Comparison of ENCODE assay signal across 8 cellular contexts in genomic region chr4:120063711-120064110, GRCh38. TPM values are rescaled to one million over a fixed set of nuclear protein-coding genes. Genes with fewer than 3 reads are reported as not detected.
DNase-seq lines count a peak whose midpoint lies in the region; ATAC-seq and TF ChIP-seq lines count a peak whose summit lies in the region.
"Not testable (repeated sequence)": the region's sequence is repeated elsewhere in the genome, so short reads cannot be mapped to it uniquely, and the experiment has no call there.

No MANE protein-coding gene starts in this region.

- CTCF ChIA-PET in HEK293 (lab: Yijun Ruan, JAX); PC-9 (lab: Charles Lee); activated CD4-positive, alpha-beta memory T cell treated with anti-CD3 and anti-CD28 coated beads for 36 hours (lab: Charles Lee): not testable (repeated sequence)

- ATAC-seq in activated naive CD4-positive, alpha-beta T cell treated with anti-CD3 and anti-CD28 coated beads, Interleukin-2, amount 50 U/mL, for 72 hours; effector memory CD8-positive, alpha-beta T cell (replicated peaks); natural killer cell treated with Interleukin-12 subunit alpha and Interleukin-12 subunit beta and Interleukin-15 and Interleukin-18, amount 100 ng/mL, for 72 hours; stimulated activated naive CD8-positive, alpha-beta T cell treated with anti-CD3 and anti-CD28 coated beads, Interleukin-15, amount 100 ng/mL, for 72 hours: not testable (repeated sequence)

- DNase-seq in PC-9; activated CD4-positive, alpha-beta memory T cell treated with anti-CD3 and anti-CD28 coated beads for 36 hours; activated naive CD4-positive, alpha-beta T cell treated with anti-CD3 and anti-CD28 coated beads, Interleukin-2, amount 50 U/mL, for 72 hours (ENCODE audit: low spot score in 2 of 2); effector memory CD8-positive, alpha-beta T cell; natural killer cell treated with Interleukin-12 subunit alpha and Interleukin-12 subunit beta and Interleukin-15 and Interleukin-18, amount 100 ng/mL, for 72 hours (ENCODE audit: low spot score); stimulated activated naive CD8-positive, alpha-beta T cell treated with anti-CD3 and anti-CD28 coated beads, Interleukin-15, amount 100 ng/mL, for 72 hours: not testable (repeated sequence)

- H3K4me2 ChIP-seq in BLaER1 treated with 17β-estradiol and CSF1 and Interleukin-3, amounts not matched to agents 10 nM and 100 nM: peak overlapping the region; percentile 76 to 96 (median 89); a peak in 20 of 22 replicates
- peak overlapping the region; percentile 90; the same call in 1 of the 2 replicates for H3K4me2 ChIP-seq in PC-9

- not testable (repeated sequence) for H3K27me3 Mint-ChIP-seq in activated CD4-positive, alpha-beta memory T cell treated with anti-CD3 and anti-CD28 coated beads for 36 hours; effector memory CD8-positive, alpha-beta T cell; natural killer cell treated with Interleukin-12 subunit alpha and Interleukin-12 subunit beta and Interleukin-15 and Interleukin-18, amount 100 ng/mL, for 72 hours; stimulated activated naive CD8-positive, alpha-beta T cell treated with anti-CD3 and anti-CD28 coated beads, Interleukin-15, amount 100 ng/mL, for 72 hours

- H3K9me3 Mint-ChIP-seq in activated CD4-positive, alpha-beta memory T cell treated with anti-CD3 and anti-CD28 coated beads for 36 hours; activated naive CD4-positive, alpha-beta T cell treated with anti-CD3 and anti-CD28 coated beads, Interleukin-2, amount 50 U/mL, for 72 hours; effector memory CD8-positive, alpha-beta T cell; natural killer cell treated with Interleukin-12 subunit alpha and Interleukin-12 subunit beta and Interleukin-15 and Interleukin-18, amount 100 ng/mL, for 72 hours; stimulated activated naive CD8-positive, alpha-beta T cell treated with anti-CD3 and anti-CD28 coated beads, Interleukin-15, amount 100 ng/mL, for 72 hours: not testable (repeated sequence)

- not testable (repeated sequence) for H3K9me3 ChIP-seq in BLaER1 treated with 17β-estradiol and CSF1 and Interleukin-3, amounts not matched to agents 10 nM and 100 nM (replicated peaks in 1 of 11); HEK293 (ENCODE audit: control insufficient read depth, insufficient read depth, low read depth, low read length); PC-9 (ENCODE audit: insufficient read depth, low read depth)

- H3K4me1 ChIP-seq in BLaER1 treated with 17β-estradiol and CSF1 and Interleukin-3, amounts not matched to agents 10 nM and 100 nM: peaks cover 40 to 53% (median 51%) of the 10 kb centered on the region in 10 experiments
- H3K4me1 ChIP-seq in HEK293 (ENCODE audit: control insufficient read depth, insufficient read depth, low read length): not testable (repeated sequence)
- peaks cover 21% of the 10 kb centered on the region for H3K4me1 ChIP-seq in PC-9 (replicated peaks; ENCODE audit: insufficient read depth)

- POLR2A ChIA-PET in HEK293 (lab: Yijun Ruan, JAX); PC-9 (lab: Charles Lee; ENCODE audit: unreplicated experiment); activated CD4-positive, alpha-beta memory T cell treated with anti-CD3 and anti-CD28 coated beads for 36 hours (lab: Charles Lee): not testable (repeated sequence)

- H4K20me1 ChIP-seq in BLaER1 treated with 17β-estradiol and CSF1 and Interleukin-3, amounts not matched to agents 10 nM and 100 nM: peaks cover 0 to 28% (median 15%) of the 10 kb centered on the region in 11 experiments; a peak in 10 of 22 replicates
- not testable (repeated sequence) for H4K20me1 ChIP-seq in PC-9 (ENCODE audit: insufficient read depth)

- peak overlapping the region in 4 of 10 experiments; percentile 74 to 85 (median 78); a peak in 3 of 20 replicates for H3K4me3 ChIP-seq in BLaER1 treated with 17β-estradiol and CSF1 and Interleukin-3, amounts not matched to agents 10 nM and 100 nM
- H3K4me3 ChIP-seq in HEK293 (ENCODE audit: low read depth, low read length); PC-9: not testable (repeated sequence)

- intact Hi-C loops in PC-9 (cut with micrococcal nuclease; ENCODE audit: unreplicated experiment); activated CD4-positive, alpha-beta memory T cell treated with anti-CD3 and anti-CD28 coated beads for 36 hours (cut with micrococcal nuclease): not testable (repeated sequence)

- not testable (repeated sequence) for H3K4me3 Mint-ChIP-seq in activated CD4-positive, alpha-beta memory T cell treated with anti-CD3 and anti-CD28 coated beads for 36 hours; effector memory CD8-positive, alpha-beta T cell
- peak overlapping the region; percentile 30 for H3K4me3 Mint-ChIP-seq in natural killer cell treated with Interleukin-12 subunit alpha and Interleukin-12 subunit beta and Interleukin-15 and Interleukin-18, amount 100 ng/mL, for 72 hours
- peak overlapping the region; percentile 8 to 60 for H3K4me3 Mint-ChIP-seq in stimulated activated naive CD8-positive, alpha-beta T cell treated with anti-CD3 and anti-CD28 coated beads, Interleukin-15, amount 100 ng/mL, for 72 hours

- not testable (repeated sequence) for H3K27me3 ChIP-seq in BLaER1 treated with 17β-estradiol and CSF1 and Interleukin-3, amounts not matched to agents 10 nM and 100 nM; PC-9 (ENCODE audit: insufficient read depth, low read depth)

- peaks cover 59% of the 10 kb centered on the region for H3K79me2 ChIP-seq in PC-9 (ENCODE audit: low read depth)

- not testable (repeated sequence) for H3F3A ChIP-seq in PC-9 (ENCODE audit: insufficient read depth, low read depth)

- not testable (repeated sequence) for BruUV-seq in PC-9 (replicated peaks; lab: Mats Ljungman, UMichigan)

- H2AFZ ChIP-seq in PC-9: not testable (repeated sequence)

- H3K9ac ChIP-seq in BLaER1 treated with 17β-estradiol and CSF1 and Interleukin-3, amounts not matched to agents 10 nM and 100 nM: peak overlapping the region in 6 of 11 experiments; percentile 9 to 91 (median 30); a peak in 7 of 22 replicates

- H3K27ac ChIP-seq in BLaER1 treated with 17β-estradiol and CSF1 and Interleukin-3, amounts not matched to agents 10 nM and 100 nM: peak overlapping the region in 4 of 11 experiments; percentile 2 to 33 (median 24); a peak in 4 of 22 replicates
- H3K27ac ChIP-seq in HEK293 (ENCODE audit: extremely low read depth, low read depth, low read length); PC-9: not testable (repeated sequence)

- H3K27ac Mint-ChIP-seq in activated CD4-positive, alpha-beta memory T cell treated with anti-CD3 and anti-CD28 coated beads for 36 hours: peak overlapping the region; percentile 34
- peak overlapping the region; percentile 9 to 83 for H3K27ac Mint-ChIP-seq in activated naive CD4-positive, alpha-beta T cell treated with anti-CD3 and anti-CD28 coated beads, Interleukin-2, amount 50 U/mL, for 72 hours
- H3K27ac Mint-ChIP-seq in effector memory CD8-positive, alpha-beta T cell: peak overlapping the region; percentile 9 to 52
- peak overlapping the region; percentile 1 for H3K27ac Mint-ChIP-seq in natural killer cell treated with Interleukin-12 subunit alpha and Interleukin-12 subunit beta and Interleukin-15 and Interleukin-18, amount 100 ng/mL, for 72 hours
- H3K27ac Mint-ChIP-seq in stimulated activated naive CD8-positive, alpha-beta T cell treated with anti-CD3 and anti-CD28 coated beads, Interleukin-15, amount 100 ng/mL, for 72 hours: peak overlapping the region; percentile 82 to 88

- peaks cover 0 to 64% (median 54%) of the 10 kb centered on the region in 11 experiments; a peak in 17 of 22 replicates for H3K36me3 ChIP-seq in BLaER1 treated with 17β-estradiol and CSF1 and Interleukin-3, amounts not matched to agents 10 nM and 100 nM
- peaks cover 7 to 64% of the 10 kb centered on the region in 2 experiments for H3K36me3 ChIP-seq in HEK293 (ENCODE audit: control insufficient read depth in 2 of 2, insufficient read depth in 1 of 2, low read length in 2 of 2)
- not testable (repeated sequence) for H3K36me3 ChIP-seq in PC-9 (ENCODE audit: low read depth)

- peaks cover 53% of the 10 kb centered on the region for H3K36me3 Mint-ChIP-seq in activated CD4-positive, alpha-beta memory T cell treated with anti-CD3 and anti-CD28 coated beads for 36 hours
- H3K36me3 Mint-ChIP-seq in activated naive CD4-positive, alpha-beta T cell treated with anti-CD3 and anti-CD28 coated beads, Interleukin-2, amount 50 U/mL, for 72 hours: peaks cover 53 to 69% of the 10 kb centered on the region in 2 donors
- H3K36me3 Mint-ChIP-seq in effector memory CD8-positive, alpha-beta T cell (ENCODE audit: insufficient read depth): peaks cover 13% of the 10 kb centered on the region
- H3K36me3 Mint-ChIP-seq in natural killer cell treated with Interleukin-12 subunit alpha and Interleukin-12 subunit beta and Interleukin-15 and Interleukin-18, amount 100 ng/mL, for 72 hours: peaks cover 12% of the 10 kb centered on the region

- TF ChIP-seq CTCF in HEK293 (tag by site-specific recombination; IDR thresholded peaks at IDR 0.05); PC-9 (conservative IDR thresholded peaks at IDR 0.05): not testable (repeated sequence)

- peaks cover 52% of the 10 kb centered on the region for H3K4me1 Mint-ChIP-seq in activated CD4-positive, alpha-beta memory T cell treated with anti-CD3 and anti-CD28 coated beads for 36 hours (ENCODE audit: low read depth)
- H3K4me1 Mint-ChIP-seq in effector memory CD8-positive, alpha-beta T cell (ENCODE audit: low read depth in 2 of 2): peaks cover 21 to 39% of the 10 kb centered on the region in 2 donors
- peaks cover 22 to 35% of the 10 kb centered on the region in 2 donors for H3K4me1 Mint-ChIP-seq in natural killer cell treated with Interleukin-12 subunit alpha and Interleukin-12 subunit beta and Interleukin-15 and Interleukin-18, amount 100 ng/mL, for 72 hours (ENCODE audit: low read depth in 2 of 2)
- H3K4me1 Mint-ChIP-seq in stimulated activated naive CD8-positive, alpha-beta T cell treated with anti-CD3 and anti-CD28 coated beads, Interleukin-15, amount 100 ng/mL, for 72 hours: peaks cover 42% of the 10 kb centered on the region

- H3K9me2 ChIP-seq in PC-9 (ENCODE audit: insufficient read depth): not testable (repeated sequence)

RNA-seq across cellular contexts. Expression of gene MAD2L1, which starts 2.9 kb away (rescaled TPM):
- total RNA-seq in PC-9 (2021): 24.7 and 34.4 TPM in 2 replicates
- total RNA-seq in activated CD4-positive, alpha-beta memory T cell treated with anti-CD3 and anti-CD28 coated beads for 36 hours: 10 to 100 TPM; 92.0 to 96.6 TPM
- total RNA-seq in activated naive CD4-positive, alpha-beta T cell treated with anti-CD3 and anti-CD28 coated beads, Interleukin-2, amount 50 U/mL, for 72 hours: 100 to 1,000 TPM in 1 of 2 donors, 10 to 100 TPM in 1; 79.7 to 103 TPM
- total RNA-seq in natural killer cell treated with Interleukin-12 subunit alpha and Interleukin-12 subunit beta and Interleukin-15 and Interleukin-18, amount 100 ng/mL, for 72 hours: 10 to 100 TPM; 37.8 to 43.6 TPM

Comparison
In these comparisons a context has a peak if more than half of its experiments do, and no peak if none do; other contexts are left out.
1. H3K27ac Mint-ChIP-seq: peak in every context shown above with its lines; median percentile 85 in stimulated activated naive CD8-positive, alpha-beta T cell treated with anti-CD3 and anti-CD28 coated beads, Interleukin-15, amount 100 ng/mL, for 72 hours; 46 in activated naive CD4-positive, alpha-beta T cell treated with anti-CD3 and anti-CD28 coated beads, Interleukin-2, amount 50 U/mL, for 72 hours; 34 in activated CD4-positive, alpha-beta memory T cell treated with anti-CD3 and anti-CD28 coated beads for 36 hours; 30 in effector memory CD8-positive, alpha-beta T cell; 1 in natural killer cell treated with Interleukin-12 subunit alpha and Interleukin-12 subunit beta and Interleukin-15 and Interleukin-18, amount 100 ng/mL, for 72 hours.